20 cellular contexts compared by ENCODE assay signal in the genomic region with DNA sequence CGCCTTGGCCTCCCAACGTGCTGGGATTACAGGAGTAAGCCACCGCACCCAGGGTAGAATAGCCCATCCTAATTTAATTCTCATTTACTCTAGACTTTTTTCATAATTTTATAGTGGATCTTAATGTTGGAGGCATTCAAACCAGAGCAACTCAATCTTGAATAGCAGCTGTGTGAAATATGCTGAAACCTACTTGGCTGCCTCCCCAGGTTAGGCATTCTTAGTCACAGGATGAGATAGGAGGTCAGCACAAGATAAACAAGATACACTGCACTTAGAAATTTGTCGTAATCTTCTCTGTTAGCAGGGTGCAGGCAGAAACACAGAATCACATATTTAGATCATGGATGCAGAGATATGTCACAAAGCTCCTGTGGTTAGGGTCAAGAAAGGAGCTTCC.
"Had no signal": no experiment of that assay in that cellular context is flagged by ENCODE, and none has a peak within 500 bp of the region (broad histone marks: within the 10 kb centered on the region; RNA-seq: fewer than 3 reads in every experiment).

No MANE protein-coding gene starts in this region.

- H3K27ac ChIP-seq: right lobe of liver, skin epidermis, uterus had no signal

- H3K36me3 ChIP-seq: right lobe of liver, uterus had no signal

- H3K4me1 ChIP-seq: right lobe of liver, uterus had no signal

- DNase-seq: activated CD4-positive, alpha-beta memory T cell treated with anti-CD3 and anti-CD28 coated beads, Interleukin-2, amount 10 ng/mL, durations not matched to agents 7 days and 5 days; activated CD4-positive, alpha-beta T cell treated with anti-CD3 and anti-CD28 coated beads for 1 hour; activated CD4-positive, alpha-beta T cell treated with anti-CD3 and anti-CD28 coated beads, Interleukin-2, amount 10 ng/mL, durations not matched to agents 7 days and 5 days; activated gamma-delta T cell treated with Interleukin-2 at 50 U/mL for 16 hours; activated naive CD8-positive, alpha-beta T cell treated with anti-CD3 and anti-CD28 coated beads, Interleukin-2, amount 50 U/mL, for 24 hours; activated T-cell treated with anti-CD3 and anti-CD28 coated beads, Interleukin-2, amount 50 U/mL, for 4 hours; aorta; cortex of kidney; hippocampal formation; kidney; left colon; midbrain; naive thymus-derived CD4-positive, alpha-beta T cell; right lobe of liver; stimulated activated CD4-positive, alpha-beta T cell treated with anti-CD3 and anti-CD28 coated beads, Interleukin-12 subunit alpha, Interleukin-12 subunit beta, amount 100 ng/mL, for 4 hours; stimulated activated CD4-positive, alpha-beta T cell treated with anti-CD3 and anti-CD28 coated beads, Interleukin-4, amount 100 ng/mL, for 24 hours; substantia nigra; T-helper 17 cell; uterus had no signal

- H3K27me3 ChIP-seq: right lobe of liver, uterus had no signal

- H3K9me3 ChIP-seq: right lobe of liver, uterus had no signal

- H3K4me3 ChIP-seq: right lobe of liver, skin epidermis, uterus had no signal
